9 cellular contexts compared by ENCODE assay signal in genomic region chr5:123089971-123090640, GRCh38. TPM values are rescaled to one million over a fixed set of nuclear protein-coding genes. Genes with fewer than 3 reads are reported as not detected.
A peak's percentile ranks its signal among the peaks of the same experiment; 100 is the strongest.
DNase-seq lines count a peak whose midpoint lies in the region; ATAC-seq and TF ChIP-seq lines count a peak whose summit lies in the region.
"Had no signal": no experiment of that assay in that cellular context is flagged by ENCODE, and none has a peak within 500 bp of the region (broad histone marks: within the 10 kb centered on the region; RNA-seq: fewer than 3 reads in every experiment).

No MANE protein-coding gene starts in this region.

- no CpG with 5 or more reads among the region's 83 CpGs for WGBS in esophagus squamous epithelium, 2 donors

- peaks cover 81% of the 10 kb centered on the region for H3K27me3 Mint-ChIP-seq in osteocyte (ENCODE audit: unreplicated experiment)

- peaks cover 40% of the 10 kb centered on the region for H3K4me1 Mint-ChIP-seq in osteocyte (ENCODE audit: unreplicated experiment)

- ATAC-seq in GM18519 (IDR thresholded peaks at IDR 0.05; ENCODE audit: low FRiP score, unreplicated experiment) (no peak), GM18858 (IDR thresholded peaks at IDR 0.05; ENCODE audit: unreplicated experiment) (no peak)

- H3K27me3 ChIP-seq in esophagus squamous epithelium = peaks cover 11 to 100% (median 23%) of the 10 kb centered on the region in 4 donors

- no peaks in the 10 kb centered on the region for H3K36me3 ChIP-seq in esophagus squamous epithelium

- peak overlapping the region; percentile 65 for H3K4me3 Mint-ChIP-seq in osteocyte (ENCODE audit: unreplicated experiment)

- peak overlapping the region; percentile 13 to 67 (median 50) for H3K27ac ChIP-seq in esophagus squamous epithelium

- H3K9me3 ChIP-seq in esophagus squamous epithelium = no peaks in the 10 kb centered on the region

- no peaks in the 10 kb centered on the region for H3K36me3 Mint-ChIP-seq in osteocyte (ENCODE audit: unreplicated experiment)
- H3K36me3 Mint-ChIP-seq: CD4-positive, CD25-positive, alpha-beta regulatory T cell had no signal

- no peak for TF ChIP-seq POLR2A in esophagus squamous epithelium (IDR thresholded peaks at IDR 0.05)

- intact Hi-C loops in esophagus squamous epithelium (cut with DNase I) = no loop called here

- peak overlapping the region; percentile 41 to 84 (median 61) for H3K4me3 ChIP-seq in esophagus squamous epithelium

- DNase-seq in NCI-H2029 (lab: John Stamatoyannopoulos, UW) = peak; percentile 32
- DNase-seq in NCI-H2029 treated with DMSO at 0.1 percent for 48 hours (lab: John Stamatoyannopoulos, UW) = no peak
- DNase-seq in NCI-H748 (lab: John Stamatoyannopoulos, UW; ENCODE audit: unreplicated experiment) = peak; percentile 75
- no peak for DNase-seq in esophagus squamous epithelium (lab: John Stamatoyannopoulos, UW)
- DNase-seq in osteocyte (ENCODE audit: extremely low spot score, unreplicated experiment) = no peak
- no peak for DNase-seq in NCI-H187 (lab: John Stamatoyannopoulos, UW)
- DNase-seq: CD4-positive, CD25-positive, alpha-beta regulatory T cell had no signal

- H3K9me3 Mint-ChIP-seq in osteocyte (ENCODE audit: unreplicated experiment) = no peaks in the 10 kb centered on the region

- H3K27ac Mint-ChIP-seq in osteocyte (ENCODE audit: unreplicated experiment) = no peak overlapping the region

- no peak for TF ChIP-seq CTCF in esophagus squamous epithelium (IDR thresholded peaks at IDR 0.05)
- no peak for TF ChIP-seq CTCF in osteocyte (IDR thresholded peaks at IDR 0.05)

- peaks cover 16 to 86% (median 29%) of the 10 kb centered on the region in 3 donors for H3K4me1 ChIP-seq in esophagus squamous epithelium

RNA-seq across cellular contexts. Expression of gene PRDM6, which starts 1.1 kb away (rescaled TPM):
- total RNA-seq in esophagus squamous epithelium = 1 to 10 TPM in 1 of 4 donors, under 1 TPM in 3; 0.11 to 1.3 (median 0.51) TPM
- 0.32 and 0.63 TPM in 2 replicates for total RNA-seq in osteocyte
- total RNA-seq: CD4-positive, CD25-positive, alpha-beta regulatory T cell had no signal

RNA-seq across cellular contexts. Expression of gene PPIC, which starts 53.6 kb away (rescaled TPM):
- 10 to 100 TPM; 21.7 to 77.3 (median 58.5) TPM for total RNA-seq in esophagus squamous epithelium
- 44.6 and 51.8 TPM in 2 replicates for total RNA-seq in osteocyte
- total RNA-seq: CD4-positive, CD25-positive, alpha-beta regulatory T cell had no signal

Comparison
In these comparisons a context has a peak if more than half of its experiments do, and no peak if none do; other contexts are left out.
1. DNase-seq: peak in NCI-H2029 (single experiment) and NCI-H748 (single experiment); none in NCI-H2029 treated with DMSO at 0.1 percent for 48 hours (single experiment), esophagus squamous epithelium (single experiment), osteocyte (single experiment) and NCI-H187 (0 of 2).